20 cellular contexts compared by ENCODE assay signal in genomic region chr11:65796726-65797601, GRCh38. TPM values are rescaled to one million over a fixed set of nuclear protein-coding genes. Genes with fewer than 3 reads are reported as not detected.
A peak's percentile ranks its signal among the peaks of the same experiment; 100 is the strongest.
DNase-seq lines count a peak whose midpoint lies in the region; ATAC-seq and TF ChIP-seq lines count a peak whose summit lies in the region.
"Had no signal": no experiment of that assay in that cellular context is flagged by ENCODE, and none has a peak within 500 bp of the region (broad histone marks: within the 10 kb centered on the region; RNA-seq: fewer than 3 reads in every experiment).

No MANE protein-coding gene starts in this region.

- H3K56ac ChIP-seq in mesendoderm (ENCODE audit: low read length): no peak overlapping the region

- H3K36me3 ChIP-seq in endodermal cell (ENCODE audit: control insufficient read depth, insufficient read depth, low read length) (no peaks in the 10 kb centered on the region), mesenchymal stem cell (ENCODE audit: control insufficient read depth in 1 of 2, insufficient read depth in 2 of 2, low read depth in 1 of 2, low read length in 2 of 2) (no peaks in the 10 kb centered on the region), mesendoderm (ENCODE audit: control insufficient read depth, insufficient read depth, low read length) (no peaks in the 10 kb centered on the region), ascending aorta (no peaks in the 10 kb centered on the region)
- H3K36me3 ChIP-seq: BLaER1 had no signal

- intact Hi-C loops in CD4-positive, alpha-beta T cell (cut with DNase I, micrococcal nuclease): no loop called here
- intact Hi-C loops in ascending aorta (cut with DNase I): no loop called here

- WGBS in endodermal cell (ENCODE audit: insufficient coverage in 1 of 2, insufficient read length in 1 of 2), 2 experiments: 76 to 77% methylated on average over 9 to 15 of the region's 15 CpGs
- 70% methylated on average over 13 of the region's 15 CpGs for WGBS in mesenchymal stem cell
- no CpG with 5 or more reads among the region's 15 CpGs for WGBS in mesendoderm (ENCODE audit: extremely low coverage, insufficient coverage, low lambda C conversion rate)

- H3K4me3 ChIP-seq in endodermal cell (ENCODE audit: low read length): no peak overlapping the region
- no peak overlapping the region for H3K4me3 ChIP-seq in mesenchymal stem cell (ENCODE audit: insufficient read depth in 1 of 2, low read depth in 1 of 2, low read length in 2 of 2)
- no peak overlapping the region for H3K4me3 ChIP-seq in mesendoderm (ENCODE audit: low read length)
- no peak overlapping the region for H3K4me3 ChIP-seq in ascending aorta
- H3K4me3 ChIP-seq: BLaER1 had no signal

- H4K5ac ChIP-seq in mesendoderm (ENCODE audit: low read length): no peak overlapping the region

- H3K9me3 Mint-ChIP-seq in stimulated activated naive CD8-positive, alpha-beta T cell treated with anti-CD3 and anti-CD28 coated beads, Interleukin-15, amount 100 ng/mL, for 72 hours: no peaks in the 10 kb centered on the region
- no peaks in the 10 kb centered on the region for H3K9me3 Mint-ChIP-seq in endodermal cell
- H3K9me3 Mint-ChIP-seq in activated CD4-positive, alpha-beta T cell treated with anti-CD3 and anti-CD28 coated beads, Interleukin-2, amount 10 ng/mL, durations not matched to agents 7 days and 5 days: no peaks in the 10 kb centered on the region
- H3K9me3 Mint-ChIP-seq in CD4-positive, alpha-beta T cell: no peaks in the 10 kb centered on the region

- H4K8ac ChIP-seq in mesenchymal stem cell (ENCODE audit: low read length) (no peak overlapping the region), mesendoderm (ENCODE audit: low read depth, low read length) (no peak overlapping the region)

- no peak overlapping the region for H3K18ac ChIP-seq in mesenchymal stem cell (ENCODE audit: low read depth in 1 of 2, low read length in 2 of 2)
- no peak overlapping the region for H3K18ac ChIP-seq in mesendoderm (ENCODE audit: low read length)

- H3K27ac ChIP-seq in endodermal cell (ENCODE audit: low read depth, low read length) (no peak overlapping the region), mesenchymal stem cell (ENCODE audit: low read length, poor library complexity, severe bottlenecking) (no peak overlapping the region), mesendoderm (ENCODE audit: low read depth, low read length) (no peak overlapping the region), ascending aorta (no peak overlapping the region)
- H3K27ac ChIP-seq in CD4-positive, alpha-beta T cell (ENCODE audit: low read depth, low read length): no peak overlapping the region
- H3K27ac ChIP-seq: BLaER1 had no signal

- H2BK120ac ChIP-seq in mesenchymal stem cell (ENCODE audit: low read depth, low read length) (no peak overlapping the region), mesendoderm (ENCODE audit: low read depth, low read length) (no peak overlapping the region)

- no peak overlapping the region for H2AFZ ChIP-seq in mesenchymal stem cell (ENCODE audit: low read depth, low read length)

- H3K23ac ChIP-seq in mesenchymal stem cell (ENCODE audit: low read length in 2 of 2): no peak overlapping the region
- H3K23ac ChIP-seq in mesendoderm (ENCODE audit: low read length): no peak overlapping the region

- H2BK5ac ChIP-seq in mesenchymal stem cell (ENCODE audit: low read depth, low read length, poor library complexity, severe bottlenecking): no peak overlapping the region
- H2BK5ac ChIP-seq in mesendoderm (ENCODE audit: low read length): no peak overlapping the region

- TF ChIP-seq CTCF in endodermal cell (conservative IDR thresholded peaks at IDR 0.05) (peak; percentile 46), ascending aorta (IDR thresholded peaks at IDR 0.05) (no peak)
- no peak for TF ChIP-seq CTCF in CD4-positive, alpha-beta T cell (IDR thresholded peaks at IDR 0.05)

- H4K91ac ChIP-seq in mesenchymal stem cell (ENCODE audit: low read length): no peak overlapping the region

- no peaks in the 10 kb centered on the region for H3K9me3 ChIP-seq in endodermal cell (ENCODE audit: control insufficient read depth, low read length)
- H3K9me3 ChIP-seq in mesenchymal stem cell (ENCODE audit: control insufficient read depth, low read length): no peaks in the 10 kb centered on the region
- H3K9me3 ChIP-seq in CD4-positive, alpha-beta T cell (ENCODE audit: control insufficient read depth, low read length): no peaks in the 10 kb centered on the region
- no peaks in the 10 kb centered on the region for H3K9me3 ChIP-seq in ascending aorta
- H3K9me3 ChIP-seq: BLaER1 had no signal

- ATAC-seq in stimulated activated naive CD8-positive, alpha-beta T cell treated with anti-CD3 and anti-CD28 coated beads, Interleukin-15, amount 100 ng/mL, for 72 hours: no peak
- ATAC-seq in stimulated activated naive CD8-positive, alpha-beta T cell treated with anti-CD3 and anti-CD28 coated beads, Interleukin-15, Interleukin-2, amounts not matched to agents 100 U/mL and 50 U/mL, for 24 hours: no peak
- ATAC-seq in CD4-positive, alpha-beta T cell (ENCODE audit: poor library complexity): no peak

- H3K9ac ChIP-seq in endodermal cell (ENCODE audit: extremely low read depth, low read length, poor library complexity, severe bottlenecking): peak overlapping the region; percentile 5
- no peak overlapping the region for H3K9ac ChIP-seq in mesenchymal stem cell (ENCODE audit: low read length)
- no peak overlapping the region for H3K9ac ChIP-seq in mesendoderm (ENCODE audit: low read length)
- H3K9ac ChIP-seq: BLaER1 had no signal

- no peak overlapping the region for H3K14ac ChIP-seq in mesenchymal stem cell (ENCODE audit: low read length in 2 of 2)

- H2BK12ac ChIP-seq in mesenchymal stem cell (ENCODE audit: low read length in 2 of 2): no peak overlapping the region

- no peak for DNase-seq in stimulated activated naive CD8-positive, alpha-beta T cell treated with anti-CD3 and anti-CD28 coated beads, Interleukin-15, amount 100 ng/mL, for 72 hours
- DNase-seq in stimulated activated naive CD8-positive, alpha-beta T cell treated with anti-CD3 and anti-CD28 coated beads, Interleukin-15, Interleukin-2, amounts not matched to agents 100 U/mL and 50 U/mL, for 24 hours: no peak
- DNase-seq in endodermal cell: peak; percentile 67
- DNase-seq in mesenchymal stem cell: peak; percentile 28
- no peak for DNase-seq in activated CD4-positive, alpha-beta T cell treated with anti-CD3 and anti-CD28 coated beads, Interleukin-2, amount 10 ng/mL, durations not matched to agents 7 days and 5 days
- no peak for DNase-seq in CD4-positive, alpha-beta T cell
- DNase-seq in mesendoderm: no peak
- no peak for DNase-seq in ascending aorta (ENCODE audit: low spot score in 2 of 2)
- DNase-seq: DMS 273 treated with DMSO at 0.1 percent for 48 hours, GF-D8, GOT3, KBM-7, NCI-H1048, NCI-H146, NCI-H2081 treated with DMSO at 0.1 percent for 48 hours, NCI-H510A treated with DMSO at 0.1 percent for 48 hours, Right ventricle myocardium superior had no signal

- H3K36me3 Mint-ChIP-seq in endodermal cell (ENCODE audit: low read depth): peaks cover 6% of the 10 kb centered on the region
- H3K36me3 Mint-ChIP-seq in activated CD4-positive, alpha-beta T cell treated with anti-CD3 and anti-CD28 coated beads, Interleukin-2, amount 10 ng/mL, durations not matched to agents 7 days and 5 days (ENCODE audit: low read depth): no peaks in the 10 kb centered on the region
- no peaks in the 10 kb centered on the region for H3K36me3 Mint-ChIP-seq in CD4-positive, alpha-beta T cell (ENCODE audit: low read depth)

- no peak overlapping the region for H2BK15ac ChIP-seq in mesenchymal stem cell (ENCODE audit: low read depth, poor library complexity, severe bottlenecking)
- H2BK15ac ChIP-seq in mesendoderm (replicated peaks; ENCODE audit: low read depth): no peak overlapping the region

- no peak overlapping the region for H2AK5ac ChIP-seq in mesenchymal stem cell (ENCODE audit: low read length, severe bottlenecking)
- H2AK5ac ChIP-seq in mesendoderm (ENCODE audit: low read length): no peak overlapping the region

- H3K27me3 Mint-ChIP-seq in stimulated activated naive CD8-positive, alpha-beta T cell treated with anti-CD3 and anti-CD28 coated beads, Interleukin-15, amount 100 ng/mL, for 72 hours: peaks cover 54% of the 10 kb centered on the region
- no peaks in the 10 kb centered on the region for H3K27me3 Mint-ChIP-seq in endodermal cell (ENCODE audit: insufficient read depth)
- peaks cover 11% of the 10 kb centered on the region for H3K27me3 Mint-ChIP-seq in activated CD4-positive, alpha-beta T cell treated with anti-CD3 and anti-CD28 coated beads, Interleukin-2, amount 10 ng/mL, durations not matched to agents 7 days and 5 days
- peaks cover 29% of the 10 kb centered on the region for H3K27me3 Mint-ChIP-seq in CD4-positive, alpha-beta T cell

- H3K27ac Mint-ChIP-seq in stimulated activated naive CD8-positive, alpha-beta T cell treated with anti-CD3 and anti-CD28 coated beads, Interleukin-15, amount 100 ng/mL, for 72 hours: peak overlapping the region; percentile 11 to 65
- peak overlapping the region; percentile 56 for H3K27ac Mint-ChIP-seq in endodermal cell
- no peak overlapping the region for H3K27ac Mint-ChIP-seq in activated CD4-positive, alpha-beta T cell treated with anti-CD3 and anti-CD28 coated beads, Interleukin-2, amount 10 ng/mL, durations not matched to agents 7 days and 5 days
- H3K27ac Mint-ChIP-seq in CD4-positive, alpha-beta T cell: no peak overlapping the region

- peaks cover 25% of the 10 kb centered on the region for H3K4me1 Mint-ChIP-seq in stimulated activated naive CD8-positive, alpha-beta T cell treated with anti-CD3 and anti-CD28 coated beads, Interleukin-15, amount 100 ng/mL, for 72 hours
- peaks cover 14% of the 10 kb centered on the region for H3K4me1 Mint-ChIP-seq in endodermal cell
- H3K4me1 Mint-ChIP-seq in activated CD4-positive, alpha-beta T cell treated with anti-CD3 and anti-CD28 coated beads, Interleukin-2, amount 10 ng/mL, durations not matched to agents 7 days and 5 days: peaks cover 7% of the 10 kb centered on the region
- no peaks in the 10 kb centered on the region for H3K4me1 Mint-ChIP-seq in CD4-positive, alpha-beta T cell (ENCODE audit: low read depth)

- H3K4me2 ChIP-seq in mesenchymal stem cell (ENCODE audit: low read length, poor library complexity, severe bottlenecking) (no peak overlapping the region), mesendoderm (ENCODE audit: low read length) (no peak overlapping the region)
- H3K4me2 ChIP-seq: BLaER1 had no signal

- H3K4me3 Mint-ChIP-seq in stimulated activated naive CD8-positive, alpha-beta T cell treated with anti-CD3 and anti-CD28 coated beads, Interleukin-15, amount 100 ng/mL, for 72 hours: no peak overlapping the region
- no peak overlapping the region for H3K4me3 Mint-ChIP-seq in endodermal cell
- H3K4me3 Mint-ChIP-seq in activated CD4-positive, alpha-beta T cell treated with anti-CD3 and anti-CD28 coated beads, Interleukin-2, amount 10 ng/mL, durations not matched to agents 7 days and 5 days: no peak overlapping the region
- no peak overlapping the region for H3K4me3 Mint-ChIP-seq in CD4-positive, alpha-beta T cell

- H3K79me1 ChIP-seq in mesenchymal stem cell (replicated peaks; ENCODE audit: low read length, poor library complexity, severe bottlenecking) (no peaks in the 10 kb centered on the region), mesendoderm (ENCODE audit: low read length) (no peaks in the 10 kb centered on the region)

- H3K27me3 ChIP-seq in endodermal cell (ENCODE audit: control insufficient read depth, insufficient read depth, low read length, poor library complexity, severe bottlenecking) (no peaks in the 10 kb centered on the region), mesenchymal stem cell (ENCODE audit: control insufficient read depth in 1 of 2, insufficient read depth in 1 of 2, low read length in 2 of 2) (peaks cover 61 to 87% of the 10 kb centered on the region in 2 experiments), mesendoderm (ENCODE audit: insufficient read depth, low read length, poor library complexity) (no peaks in the 10 kb centered on the region), ascending aorta (no peaks in the 10 kb centered on the region)
- H3K27me3 ChIP-seq in CD4-positive, alpha-beta T cell (ENCODE audit: control insufficient read depth, insufficient read depth, low read length): peaks cover 4% of the 10 kb centered on the region
- H3K27me3 ChIP-seq: BLaER1 had no signal

- no peaks in the 10 kb centered on the region for H3K79me2 ChIP-seq in mesendoderm (ENCODE audit: control insufficient read depth, insufficient read depth, low read length)

- H3K4me1 ChIP-seq in endodermal cell (ENCODE audit: control insufficient read depth, insufficient read depth, low read length) (peaks cover 4% of the 10 kb centered on the region), mesenchymal stem cell (ENCODE audit: control insufficient read depth, insufficient read depth, low read depth, low read length) (peaks cover 4% of the 10 kb centered on the region), mesendoderm (ENCODE audit: control insufficient read depth, low read depth, low read length) (no peaks in the 10 kb centered on the region), ascending aorta (no peaks in the 10 kb centered on the region)

- H3K4ac ChIP-seq in mesenchymal stem cell (ENCODE audit: low read depth in 1 of 2, low read length in 2 of 2) (no peak overlapping the region), mesendoderm (ENCODE audit: low read depth, low read length) (no peak overlapping the region)

- CTCF ChIA-PET in activated CD4-positive, alpha-beta T cell treated with anti-CD3 and anti-CD28 coated beads, Interleukin-2, amount 10 ng/mL, durations not matched to agents 7 days and 5 days (lab: Charles Lee): interaction anchor here (0.6 to 4.7 kb wide), 5 partner anchors 17 to 227 kb away, joined by 3 to 17 read pairs (median 5); partner anchors contain the start of genes KAT5 and ZNRD2
- CTCF ChIA-PET in CD4-positive, alpha-beta T cell (lab: Charles Lee): no interaction called here

- POLR2A ChIA-PET in activated CD4-positive, alpha-beta T cell treated with anti-CD3 and anti-CD28 coated beads, Interleukin-2, amount 10 ng/mL, durations not matched to agents 7 days and 5 days (lab: Charles Lee): no interaction called here
- POLR2A ChIA-PET in CD4-positive, alpha-beta T cell (lab: Charles Lee): no interaction called here

RNA-seq across cellular contexts. Expression of gene OVOL1, which starts 10.1 kb away (rescaled TPM):
- 1 to 10 TPM; 3.4 to 5.5 TPM for total RNA-seq in endodermal cell
- 1.0 TPM for polyA plus RNA-seq in endodermal cell (2013, experiment 1 of 2)
- 0.75 TPM for polyA plus RNA-seq in endodermal cell (2013, experiment 2 of 2)
- polyA plus RNA-seq in mesenchymal stem cell (2013, experiment 1 of 2): not detected
- not detected for polyA plus RNA-seq in mesenchymal stem cell (2013, experiment 2 of 2)
- total RNA-seq in activated CD4-positive, alpha-beta T cell treated with anti-CD3 and anti-CD28 coated beads, Interleukin-2, amount 10 ng/mL, durations not matched to agents 7 days and 5 days: not detected
- under 1 TPM; 0.20 to 0.52 TPM for total RNA-seq in CD4-positive, alpha-beta T cell
- 1.7 TPM for polyA plus RNA-seq in mesendoderm (2013, experiment 1 of 2)
- polyA plus RNA-seq in mesendoderm (2013, experiment 2 of 2): 2.0 TPM
- not detected for total RNA-seq in ascending aorta
- total RNA-seq: A172, M059J, Right ventricle myocardium superior had no signal

RNA-seq across cellular contexts. Expression of gene AP5B1, which starts 16.2 kb away (rescaled TPM):
- total RNA-seq in endodermal cell (10 to 100 TPM; 17.8 to 29.9 TPM), ascending aorta (31.8 TPM)
- polyA plus RNA-seq in endodermal cell (2013, experiment 1 of 2): 6.1 TPM
- polyA plus RNA-seq in endodermal cell (2013, experiment 2 of 2): 6.2 TPM
- polyA plus RNA-seq in mesenchymal stem cell (2013, experiment 1 of 2): 4.9 TPM
- polyA plus RNA-seq in mesenchymal stem cell (2013, experiment 2 of 2): 5.2 TPM
- total RNA-seq in activated CD4-positive, alpha-beta T cell treated with anti-CD3 and anti-CD28 coated beads, Interleukin-2, amount 10 ng/mL, durations not matched to agents 7 days and 5 days: 10 to 100 TPM; 17.4 to 20.2 TPM
- total RNA-seq in CD4-positive, alpha-beta T cell: 10 to 100 TPM; 12.7 to 12.8 TPM
- 1.4 TPM for polyA plus RNA-seq in mesendoderm (2013, experiment 1 of 2)
- 1.5 TPM for polyA plus RNA-seq in mesendoderm (2013, experiment 2 of 2)

RNA-seq across cellular contexts. Expression of gene SNX32, which starts 36.8 kb away (rescaled TPM):
- total RNA-seq in endodermal cell (1 to 10 TPM; 1.5 to 4.3 TPM), ascending aorta (not detected)
- polyA plus RNA-seq in endodermal cell (2013, experiment 1 of 2): 3.7 TPM
- 1.9 TPM for polyA plus RNA-seq in endodermal cell (2013, experiment 2 of 2)
- polyA plus RNA-seq in mesenchymal stem cell (2013, experiment 1 of 2): 0.66 TPM
- polyA plus RNA-seq in mesenchymal stem cell (2013, experiment 2 of 2): 0.48 TPM
- total RNA-seq in activated CD4-positive, alpha-beta T cell treated with anti-CD3 and anti-CD28 coated beads, Interleukin-2, amount 10 ng/mL, durations not matched to agents 7 days and 5 days: 1 to 10 TPM; 2.1 to 2.2 TPM
- under 1 TPM; 0.33 to 0.61 TPM for total RNA-seq in CD4-positive, alpha-beta T cell
- 0.10 TPM for polyA plus RNA-seq in mesendoderm (2013, experiment 1 of 2)
- polyA plus RNA-seq in mesendoderm (2013, experiment 2 of 2): 0.08 TPM
- total RNA-seq: A172, M059J, Right ventricle myocardium superior had no signal

Comparison
In these comparisons a context has a peak if more than half of its experiments do, and no peak if none do; other contexts are left out.
1. DNase-seq: peak in endodermal cell (single experiment) and mesenchymal stem cell (single experiment); none in stimulated activated naive CD8-positive, alpha-beta T cell treated with anti-CD3 and anti-CD28 coated beads, Interleukin-15, amount 100 ng/mL, for 72 hours (0 of 2), stimulated activated naive CD8-positive, alpha-beta T cell treated with anti-CD3 and anti-CD28 coated beads, Interleukin-15, Interleukin-2, amounts not matched to agents 100 U/mL and 50 U/mL, for 24 hours (single experiment), activated CD4-positive, alpha-beta T cell treated with anti-CD3 and anti-CD28 coated beads, Interleukin-2, amount 10 ng/mL, durations not matched to agents 7 days and 5 days (single experiment), CD4-positive, alpha-beta T cell (0 of 10), mesendoderm (single experiment) and ascending aorta (0 of 2).
2. H3K27ac Mint-ChIP-seq: peak in stimulated activated naive CD8-positive, alpha-beta T cell treated with anti-CD3 and anti-CD28 coated beads, Interleukin-15, amount 100 ng/mL, for 72 hours (2 of 2) and endodermal cell (single experiment); none in activated CD4-positive, alpha-beta T cell treated with anti-CD3 and anti-CD28 coated beads, Interleukin-2, amount 10 ng/mL, durations not matched to agents 7 days and 5 days (single experiment) and CD4-positive, alpha-beta T cell (single experiment).